ENCODE assay signal across 15 cellular contexts in the genomic region with DNA sequence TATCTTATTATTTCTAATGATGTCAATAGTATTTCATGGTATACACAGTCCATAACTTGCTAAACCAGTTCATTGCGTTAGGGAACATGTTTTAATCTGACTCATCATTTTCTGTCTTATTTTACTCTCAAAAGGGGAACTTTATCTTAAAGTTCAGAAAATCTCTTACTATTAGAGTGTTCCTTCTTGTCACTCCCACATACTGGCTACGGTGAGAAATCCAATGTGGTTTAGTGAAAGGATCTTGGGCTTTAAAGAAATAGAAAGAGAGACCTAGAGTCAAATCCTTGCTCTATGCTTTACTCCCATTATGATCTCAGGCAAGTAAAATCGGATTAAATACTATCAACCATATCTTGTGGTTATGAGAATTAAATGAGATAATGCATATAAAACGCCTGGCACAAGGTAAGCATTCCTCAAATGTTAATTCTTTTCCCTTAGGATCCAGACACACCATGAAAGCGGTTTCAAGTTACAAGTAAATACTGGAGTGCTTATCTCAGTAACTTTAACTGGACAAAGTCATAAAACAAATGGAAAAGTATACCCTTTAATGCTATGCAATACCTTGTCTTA.
DNase-seq lines count a peak whose midpoint lies in the region; ATAC-seq and TF ChIP-seq lines count a peak whose summit lies in the region.
"Had no signal": no experiment of that assay in that cellular context is flagged by ENCODE, and none has a peak within 500 bp of the region (broad histone marks: within the 10 kb centered on the region; RNA-seq: fewer than 3 reads in every experiment).

No MANE protein-coding gene starts in this region.

- H3K9me3 ChIP-seq in PC-3 (ENCODE audit: low read length): no peaks in the 10 kb centered on the region
- H3K9me3 ChIP-seq: Peyer's patch, transverse colon had no signal

- no peaks in the 10 kb centered on the region for H4K20me1 ChIP-seq in PC-3 (ENCODE audit: low read length)

- no peak overlapping the region for H3K56ac ChIP-seq in mesendoderm (ENCODE audit: low read length)

- H3K27me3 ChIP-seq in PC-3 (ENCODE audit: low read length): no peaks in the 10 kb centered on the region
- no peaks in the 10 kb centered on the region for H3K27me3 ChIP-seq in mesendoderm (ENCODE audit: insufficient read depth, low read length, poor library complexity)
- H3K27me3 ChIP-seq: Peyer's patch, transverse colon had no signal

- H3K18ac ChIP-seq in mesendoderm (ENCODE audit: low read length): no peak overlapping the region

- H4K8ac ChIP-seq in mesendoderm (ENCODE audit: low read depth, low read length): no peak overlapping the region

- H3K9ac ChIP-seq in PC-3 (ENCODE audit: low read length) (no peak overlapping the region), mesendoderm (ENCODE audit: low read length) (no peak overlapping the region)

- no peak overlapping the region for H2AK5ac ChIP-seq in mesendoderm (ENCODE audit: low read length)

- no peaks in the 10 kb centered on the region for H3F3A ChIP-seq in PC-3 (ENCODE audit: low read length, unreplicated experiment)

- H3K23ac ChIP-seq in mesendoderm (ENCODE audit: low read length): no peak overlapping the region

- no CpG with 5 or more reads among the region's 5 CpGs for WGBS in mesendoderm (ENCODE audit: extremely low coverage, insufficient coverage, low lambda C conversion rate)

- CTCF ChIA-PET in PC-3 (lab: Charles Lee): no interaction called here

- no peaks in the 10 kb centered on the region for H3K79me1 ChIP-seq in mesendoderm (ENCODE audit: low read length)

- H3K27ac ChIP-seq in PC-3 (ENCODE audit: low read length) (peak overlapping the region; percentile 82), mesendoderm (ENCODE audit: low read depth, low read length) (no peak overlapping the region)

- H2BK5ac ChIP-seq in mesendoderm (ENCODE audit: low read length): no peak overlapping the region

- no peak overlapping the region for H3K4ac ChIP-seq in mesendoderm (ENCODE audit: low read depth, low read length)

- H3K9me2 ChIP-seq in PC-3 (replicated peaks; ENCODE audit: low read length): no peaks in the 10 kb centered on the region

- H3K4me2 ChIP-seq in PC-3 (ENCODE audit: low read length) (peak overlapping the region; percentile 76), mesendoderm (ENCODE audit: low read length) (no peak overlapping the region)

- peak; percentile 21 for ATAC-seq in GM19452 (IDR thresholded peaks at IDR 0.05; ENCODE audit: unreplicated experiment)
- peak; percentile 87 for ATAC-seq in PC-3
- ATAC-seq in GM19023 (IDR thresholded peaks at IDR 0.05; ENCODE audit: unreplicated experiment): no peak
- ATAC-seq in HG03108 (IDR thresholded peaks at IDR 0.05; ENCODE audit: unreplicated experiment): no peak
- ATAC-seq: left cardiac atrium had no signal

- H3K4me1 ChIP-seq in PC-3 (ENCODE audit: insufficient read depth, low read length): peaks cover 21% of the 10 kb centered on the region
- H3K4me1 ChIP-seq in mesendoderm (ENCODE audit: control insufficient read depth, low read depth, low read length): peaks cover 4% of the 10 kb centered on the region
- H3K4me1 ChIP-seq: Peyer's patch had no signal

- H4K5ac ChIP-seq in mesendoderm (ENCODE audit: low read length): no peak overlapping the region

- peak overlapping the region; percentile 35; the same call in 1 of the 2 replicates for H2AFZ ChIP-seq in PC-3 (ENCODE audit: low read length)

- DNase-seq in AG10803 (ENCODE audit: low read depth) (peak; percentile 20), PC-3 (peak; percentile 80), fibroblast of pulmonary artery (ENCODE audit: low read depth) (peak; percentile 63), NAMALWA (ENCODE audit: low spot score) (no peak), mesendoderm (no peak)
- DNase-seq: activated CD4-positive, alpha-beta T cell treated with anti-CD3 and anti-CD28 coated beads for 1 hour; Calu3; left cardiac atrium; NCI-H1436; Peyer's patch; posterior cingulate gyrus; transverse colon had no signal

- TF ChIP-seq CTCF in AG10803 (conservative IDR thresholded peaks at IDR 0.05; ENCODE audit: low read length) (no peak), PC-3 (conservative IDR thresholded peaks at IDR 0.05; ENCODE audit: low read depth, low read length) (no peak), fibroblast of pulmonary artery (IDR thresholded peaks at IDR 0.05; ENCODE audit: low read length, missing control alignments) (no peak)

- intact Hi-C loops in PC-3 (cut with micrococcal nuclease): no loop called here

- H3K79me2 ChIP-seq in PC-3 (ENCODE audit: low read length): no peaks in the 10 kb centered on the region
- H3K79me2 ChIP-seq in mesendoderm (ENCODE audit: control insufficient read depth, insufficient read depth, low read length): no peaks in the 10 kb centered on the region

- H2BK15ac ChIP-seq in mesendoderm (replicated peaks; ENCODE audit: low read depth): no peak overlapping the region

- H2BK120ac ChIP-seq in mesendoderm (ENCODE audit: low read depth, low read length): no peak overlapping the region

- POLR2A ChIA-PET in PC-3 (lab: Charles Lee; ENCODE audit: unreplicated experiment): no interaction called here

- no TSS peak for BruUV-seq in PC-3 (replicated peaks; lab: Mats Ljungman, UMichigan)

- H3K4me3 ChIP-seq in AG10803 (ENCODE audit: low read length) (no peak overlapping the region), PC-3 (ENCODE audit: low read length) (peak overlapping the region; percentile 22; the same call in 1 of the 2 replicates), fibroblast of pulmonary artery (replicated peaks; ENCODE audit: low read depth, low read length) (no peak overlapping the region), mesendoderm (ENCODE audit: low read length) (no peak overlapping the region)
- H3K4me3 ChIP-seq: Peyer's patch, transverse colon had no signal

- H3K36me3 ChIP-seq in PC-3 (ENCODE audit: low read depth, low read length): no peaks in the 10 kb centered on the region
- no peaks in the 10 kb centered on the region for H3K36me3 ChIP-seq in mesendoderm (ENCODE audit: control insufficient read depth, insufficient read depth, low read length)
- H3K36me3 ChIP-seq: Peyer's patch, transverse colon had no signal

Comparison
In these comparisons a context has a peak if more than half of its experiments do, and no peak if none do; other contexts are left out.
1. DNase-seq: peak in AG10803 (single experiment), PC-3 (single experiment) and fibroblast of pulmonary artery (single experiment); none in NAMALWA (single experiment) and mesendoderm (single experiment).
2. ATAC-seq: peak in GM19452 (single experiment) and PC-3 (single experiment); none in GM19023 (single experiment) and HG03108 (single experiment).